In genomic region chr1:226366290-226366689, GRCh38 we compare ENCODE assay signal across 1 cellular context.
TF ChIP-seq lines count a peak whose summit lies in the region.

No MANE protein-coding gene starts in this region.

TF ChIP-seq in GM12878, 131 proteins besides CTCF, POLR2A, EP300 and RAD21:
- no peak for TF ChIP-seq GATAD2B (conservative IDR thresholded peaks at IDR 0.05; ENCODE audit: low read depth)
- TF ChIP-seq BCL3 (IDR thresholded peaks at IDR 0.05; ENCODE audit: borderline replicate concordance, insufficient read depth, low read depth, low read length, poor library complexity, severe bottlenecking) = peak; percentile 53
